In the genomic region with DNA sequence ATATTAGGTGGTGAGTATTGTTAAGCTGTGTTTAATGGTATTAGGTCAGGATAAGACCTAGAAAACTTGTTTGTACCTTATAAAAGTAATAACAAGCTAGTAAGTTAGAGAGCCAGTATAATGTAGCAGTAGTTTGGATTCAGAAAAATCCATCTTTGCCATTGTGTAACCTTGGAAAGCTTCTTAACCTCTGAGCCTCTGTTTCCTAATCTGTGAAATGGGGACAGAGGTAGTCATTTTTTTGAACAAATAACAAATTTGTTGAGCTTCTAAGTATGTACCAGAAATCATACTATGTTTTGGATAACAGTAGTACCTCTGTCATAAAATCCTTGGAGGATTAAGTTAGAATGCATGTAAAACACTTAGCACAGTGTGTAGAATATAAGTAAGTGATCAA, we compare ENCODE assay signal across 22 cellular contexts. TPM values are rescaled to one million over a fixed set of nuclear protein-coding genes. Genes with fewer than 3 reads are reported as not detected.
DNase-seq lines count a peak whose midpoint lies in the region; ATAC-seq, FAIRE-seq and TF ChIP-seq lines count a peak whose summit lies in the region.
"Had no signal": no experiment of that assay in that cellular context is flagged by ENCODE, and none has a peak within 500 bp of the region (broad histone marks: within the 10 kb centered on the region; RNA-seq: fewer than 3 reads in every experiment).

No MANE protein-coding gene starts in this region.

- peaks cover 0 to 21% of the 10 kb centered on the region in 2 experiments; a peak in 2 of 4 replicates for H3K36me3 ChIP-seq in GM12878 (ENCODE audit: control insufficient read depth in 2 of 2, insufficient read depth in 2 of 2, low read length in 1 of 2)

- H3K27ac Mint-ChIP-seq in activated naive CD4-positive, alpha-beta T cell treated with anti-CD3 and anti-CD28 coated beads for 36 hours = peak overlapping the region; percentile 12
- H3K27ac Mint-ChIP-seq in activated naive CD4-positive, alpha-beta T cell treated with anti-CD3 and anti-CD28 coated beads, Interleukin-2, amount 50 U/mL, for 72 hours = no peak overlapping the region
- H3K27ac Mint-ChIP-seq in IgD-negative memory B cell = peak overlapping the region in 2 of 3 donors; percentile 50 to 64
- H3K27ac Mint-ChIP-seq in stimulated activated effector memory CD8-positive, alpha-beta T cell treated with anti-CD3 and anti-CD28 coated beads, Interleukin-12 subunit alpha, Interleukin-12 subunit beta, amount 100 ng/mL, for 72 hours = peak overlapping the region; percentile 54
- H3K27ac Mint-ChIP-seq: B cell, GM23338 had no signal

- intact Hi-C loops in activated naive CD4-positive, alpha-beta T cell treated with anti-CD3 and anti-CD28 coated beads for 36 hours (cut with micrococcal nuclease) = no loop called here
- intact Hi-C loops in GM12878 (cut with micrococcal nuclease; ENCODE audit: unreplicated experiment) = no loop called here

- no peak overlapping the region for H3K4me3 ChIP-seq in GM12878
- H3K4me3 ChIP-seq: GM23338, MG63 had no signal

- POLR2A ChIA-PET in GM12878 (lab: Charles Lee) = interaction anchor here (1.2 to 5.5 kb wide), 4 partner anchors 11 to 127 kb away, joined by 3 to 41 read pairs (median 6); partner anchors contain the start of gene GLS

- in situ Hi-C loops in GM12878 (cut with MboI) = loop anchor here (25.0 kb wide), 1 partner anchor 769 kb away; no protein-coding TSS in a partner anchor

- H3K4me1 ChIP-seq in GM12878 (ENCODE audit: control insufficient read depth, insufficient read depth, low read length) = peaks cover 25% of the 10 kb centered on the region

- no peak for TF ChIP-seq CTCF in GM12878 (IDR thresholded peaks at IDR 0.05 in 2 of 3, conservative IDR thresholded peaks at IDR 0.05 in 1 of 3; ENCODE audit: control insufficient read depth in 2 of 3, extremely low read depth in 1 of 3, insufficient read depth in 1 of 3, low read depth in 3 of 3, low read length in 3 of 3)

- H3K9me3 ChIP-seq in GM12878 (replicated peaks; ENCODE audit: control insufficient read depth, insufficient read depth, low read length) = no peaks in the 10 kb centered on the region
- H3K9me3 ChIP-seq: MG63 had no signal

- no peaks in the 10 kb centered on the region for H3K27me3 ChIP-seq in GM12878 (replicated peaks in 1 of 2; ENCODE audit: control insufficient read depth in 2 of 2, insufficient read depth in 2 of 2, low read length in 1 of 2)
- H3K27me3 ChIP-seq: MG63 had no signal

- peaks cover 56% of the 10 kb centered on the region for H3K4me1 Mint-ChIP-seq in activated naive CD4-positive, alpha-beta T cell treated with anti-CD3 and anti-CD28 coated beads for 36 hours (ENCODE audit: low read depth)
- H3K4me1 Mint-ChIP-seq in IgD-negative memory B cell = peaks cover 30 to 51% (median 36%) of the 10 kb centered on the region in 3 donors
- H3K4me1 Mint-ChIP-seq in stimulated activated effector memory CD8-positive, alpha-beta T cell treated with anti-CD3 and anti-CD28 coated beads, Interleukin-12 subunit alpha, Interleukin-12 subunit beta, amount 100 ng/mL, for 72 hours = peaks cover 49% of the 10 kb centered on the region

- no peak for DNase-seq in activated naive CD4-positive, alpha-beta T cell treated with anti-CD3 and anti-CD28 coated beads for 36 hours
- no peak for DNase-seq in activated naive CD4-positive, alpha-beta T cell treated with anti-CD3 and anti-CD28 coated beads, Interleukin-2, amount 50 U/mL, for 72 hours (ENCODE audit: low spot score in 2 of 2)
- DNase-seq in GM12878 (ENCODE audit: low read depth, low spot score) (no peak), frontal cortex (ENCODE audit: low spot score in 2 of 2) (no peak)
- no peak for DNase-seq in stimulated activated effector memory CD8-positive, alpha-beta T cell treated with anti-CD3 and anti-CD28 coated beads, Interleukin-12 subunit alpha, Interleukin-12 subunit beta, amount 100 ng/mL, for 72 hours (ENCODE audit: low spot score in 2 of 2)
- DNase-seq: DMS79; HCEC 1CT; Kasumi-1; MG63; NCI-H1417 treated with DMSO at 0.1 percent for 48 hours; NCI-H187; NCI-H748 treated with DMSO at 0.1 percent for 48 hours; NK-92 treated with Interleukin-12 subunit alpha and Interleukin-12 subunit beta, amount 100 ng/mL, for 24 hours had no signal

- RAD21 ChIA-PET in GM12878 (lab: Charles Lee; ENCODE audit: unreplicated experiment) = interaction anchor here (0.7 to 4.3 kb wide), 7 partner anchors 10 to 255 kb away, joined by 3 to 25 read pairs (median 4); no protein-coding TSS in a partner anchor

- no peaks in the 10 kb centered on the region for H3K27me3 Mint-ChIP-seq in activated naive CD4-positive, alpha-beta T cell treated with anti-CD3 and anti-CD28 coated beads for 36 hours (ENCODE audit: low read depth)
- no peaks in the 10 kb centered on the region for H3K27me3 Mint-ChIP-seq in IgD-negative memory B cell
- H3K27me3 Mint-ChIP-seq: B cell had no signal

- H3K4me3 Mint-ChIP-seq in activated naive CD4-positive, alpha-beta T cell treated with anti-CD3 and anti-CD28 coated beads for 36 hours = no peak overlapping the region
- peak overlapping the region in 1 of 4 donors; percentile 61 for H3K4me3 Mint-ChIP-seq in IgD-negative memory B cell
- H3K4me3 Mint-ChIP-seq in stimulated activated effector memory CD8-positive, alpha-beta T cell treated with anti-CD3 and anti-CD28 coated beads, Interleukin-12 subunit alpha, Interleukin-12 subunit beta, amount 100 ng/mL, for 72 hours = no peak overlapping the region
- H3K4me3 Mint-ChIP-seq: B cell, CD14-positive monocyte, GM23338 had no signal

- SMC1A ChIA-PET in GM12878 (lab: Charles Lee; ENCODE audit: uncharacterized antibody, unreplicated experiment) = interaction anchor here (0.7 to 4.9 kb wide), 19 partner anchors 9 to 157 kb away, joined by 3 to 31 read pairs (median 4); no protein-coding TSS in a partner anchor

- no peak for TF ChIP-seq POLR2A in GM12878 (IDR thresholded peaks at IDR 0.05; ENCODE audit: low read depth, low read length)

- H3K79me2 ChIP-seq in GM12878 (ENCODE audit: control insufficient read depth, insufficient read depth, low read length) = peaks cover 69% of the 10 kb centered on the region

- ATAC-seq in activated naive CD4-positive, alpha-beta T cell treated with anti-CD3 and anti-CD28 coated beads, Interleukin-2, amount 50 U/mL, for 72 hours = no peak
- ATAC-seq in GM12878 (no peak), HG02610 (IDR thresholded peaks at IDR 0.05; ENCODE audit: unreplicated experiment) (no peak), HG02870 (IDR thresholded peaks at IDR 0.05; ENCODE audit: unreplicated experiment) (no peak)
- no peak for ATAC-seq in stimulated activated effector memory CD8-positive, alpha-beta T cell treated with anti-CD3 and anti-CD28 coated beads, Interleukin-12 subunit alpha, Interleukin-12 subunit beta, amount 100 ng/mL, for 72 hours
- ATAC-seq: GM23338, Panc1, SK-N-SH treated with all-trans-retinoic acid at 6 μM for 48 hours had no signal

- peaks cover 33% of the 10 kb centered on the region for H3K36me3 Mint-ChIP-seq in activated naive CD4-positive, alpha-beta T cell treated with anti-CD3 and anti-CD28 coated beads for 36 hours (ENCODE audit: low read depth)
- peaks cover 13 to 34% of the 10 kb centered on the region in 2 donors for H3K36me3 Mint-ChIP-seq in activated naive CD4-positive, alpha-beta T cell treated with anti-CD3 and anti-CD28 coated beads, Interleukin-2, amount 50 U/mL, for 72 hours
- peaks cover 6% of the 10 kb centered on the region for H3K36me3 Mint-ChIP-seq in IgD-negative memory B cell
- H3K36me3 Mint-ChIP-seq in stimulated activated effector memory CD8-positive, alpha-beta T cell treated with anti-CD3 and anti-CD28 coated beads, Interleukin-12 subunit alpha, Interleukin-12 subunit beta, amount 100 ng/mL, for 72 hours = peaks cover 100% of the 10 kb centered on the region

- H3K9ac ChIP-seq in GM12878 (ENCODE audit: control insufficient read depth, insufficient read depth, low read length) = no peak overlapping the region

- TF ChIP-seq RAD21 in GM12878 (IDR thresholded peaks at IDR 0.05; ENCODE audit: insufficient read depth, low read depth, low read length) = no peak

- H2AFZ ChIP-seq in GM12878 (ENCODE audit: control insufficient read depth, low read depth, low read length) = no peak overlapping the region
- H2AFZ ChIP-seq: GM23338 had no signal

- H3K4me2 ChIP-seq in GM12878 (ENCODE audit: control insufficient read depth, insufficient read depth) = no peak overlapping the region; the same call in 1 of the 2 replicates
- H3K4me2 ChIP-seq: GM23338 had no signal

- H4K20me1 ChIP-seq in GM12878 (ENCODE audit: control insufficient read depth, insufficient read depth) = no peaks in the 10 kb centered on the region; the same call in 1 of the 2 replicates

- no peak for TF ChIP-seq EP300 in GM12878 (IDR thresholded peaks at IDR 0.05; ENCODE audit: borderline replicate concordance in 1 of 2, control insufficient read depth in 1 of 2, low read depth in 2 of 2, low read length in 2 of 2)

- H3K27ac ChIP-seq in GM12878 (ENCODE audit: control insufficient read depth, insufficient read depth) = no peak overlapping the region

- no peak for FAIRE-seq in GM12878 (lab: Jason Lieb, UNC)
- FAIRE-seq in frontal cortex (lab: Jason Lieb, UNC) = no peak
- FAIRE-seq: A204.1 had no signal

- H3K9me3 Mint-ChIP-seq in activated naive CD4-positive, alpha-beta T cell treated with anti-CD3 and anti-CD28 coated beads for 36 hours = no peaks in the 10 kb centered on the region
- no peaks in the 10 kb centered on the region for H3K9me3 Mint-ChIP-seq in activated naive CD4-positive, alpha-beta T cell treated with anti-CD3 and anti-CD28 coated beads, Interleukin-2, amount 50 U/mL, for 72 hours
- H3K9me3 Mint-ChIP-seq in IgD-negative memory B cell = no peaks in the 10 kb centered on the region
- H3K9me3 Mint-ChIP-seq in stimulated activated effector memory CD8-positive, alpha-beta T cell treated with anti-CD3 and anti-CD28 coated beads, Interleukin-12 subunit alpha, Interleukin-12 subunit beta, amount 100 ng/mL, for 72 hours = no peaks in the 10 kb centered on the region
- H3K9me3 Mint-ChIP-seq: CD14-positive monocyte, GM23338 had no signal

- BruUV-seq in GM12878 (replicated peaks; lab: Mats Ljungman, UMichigan) = no TSS peak

- CTCF ChIA-PET in activated naive CD4-positive, alpha-beta T cell treated with anti-CD3 and anti-CD28 coated beads for 36 hours (lab: Charles Lee) = interaction anchor here (0.7 to 2.1 kb wide), 4 partner anchors 10 to 54 kb away, joined by 3 to 10 read pairs (median 6); no protein-coding TSS in a partner anchor
- CTCF ChIA-PET in GM12878 (lab: Yijun Ruan, JAX) = interaction anchor here (0.7 to 4.5 kb wide), 9 partner anchors 8 to 73 kb away, joined by 3 to 19 read pairs (median 5); partner anchors contain the start of gene GLS

RNA-seq across cellular contexts. Expression of gene GLS, which starts 12.5 kb away (rescaled TPM):
- 100 to 1,000 TPM; 248 to 255 TPM for total RNA-seq in activated naive CD4-positive, alpha-beta T cell treated with anti-CD3 and anti-CD28 coated beads for 36 hours
- total RNA-seq in activated naive CD4-positive, alpha-beta T cell treated with anti-CD3 and anti-CD28 coated beads, Interleukin-2, amount 50 U/mL, for 72 hours = 100 to 1,000 TPM; 282 to 501 TPM
- polyA plus RNA-seq in IgD-negative memory B cell (40.3 TPM), GM12878 (2011; rRNA removed) (145 and 191 TPM in 2 replicates), GM12878 (2014; fragmentation: Illumina TruSeq; extraction: Trizol) (73.6 and 96.1 TPM in 2 replicates), GM12878 (2014; fragmentation: Nextera tagmentation; extraction: Ambion mirVana) (10 to 100 TPM; 23.7 to 30.5 TPM), GM12878 (2014; rRNA removed) (55.8 and 68.0 TPM in 2 replicates), GM12878 (2016; fragmentation: Nextera tagmentation; extraction: Ambion mirVana) (10 to 100 TPM; 15.7 to 48.8 TPM)
- total RNA-seq in GM12878 (2013; cell fraction: nucleolus; rRNA removed) = 427 and 463 TPM in 2 replicates
- total RNA-seq in GM12878 (2014; rRNA removed) (96.2 and 109 TPM in 2 replicates), GM12878 (2014; rRNA removed; fragmentation: Illumina TruSeq; extraction: Trizol) (107 and 109 TPM in 2 replicates), GM12878 (2021) (121 and 129 TPM in 2 replicates), frontal cortex (192 TPM)
- 36.5 TPM for polyA plus RNA-seq in GM12878 (2011; ENCODE audit: low read depth)
- 26.4 and 27.0 TPM in 2 replicates for polyA plus RNA-seq in GM12878 (2011; cell fraction: cytosol; rRNA removed)
- 118 and 148 TPM in 2 replicates for polyA plus RNA-seq in GM12878 (2011; cell fraction: nucleus; rRNA removed)
- polyA plus RNA-seq in GM12878 (2012) = 56.9 and 65.3 TPM in 2 replicates
- polyA minus RNA-seq in GM12878 (2011; rRNA and poly(A)+ RNA removed) = 155 and 229 TPM in 2 replicates
- 35.5 and 56.9 TPM in 2 replicates for polyA minus RNA-seq in GM12878 (2011; cell fraction: cytosol; rRNA and poly(A)+ RNA removed)
- polyA minus RNA-seq in GM12878 (2011; cell fraction: nucleus; rRNA and poly(A)+ RNA removed) = 173 and 288 TPM in 2 replicates

Comparison
In these comparisons a context has a peak if more than half of its experiments do, and no peak if none do; other contexts are left out.
1. H3K27ac Mint-ChIP-seq: peak in activated naive CD4-positive, alpha-beta T cell treated with anti-CD3 and anti-CD28 coated beads for 36 hours (single experiment), IgD-negative memory B cell (2 of 3) and stimulated activated effector memory CD8-positive, alpha-beta T cell treated with anti-CD3 and anti-CD28 coated beads, Interleukin-12 subunit alpha, Interleukin-12 subunit beta, amount 100 ng/mL, for 72 hours (single experiment); none in activated naive CD4-positive, alpha-beta T cell treated with anti-CD3 and anti-CD28 coated beads, Interleukin-2, amount 50 U/mL, for 72 hours (0 of 2).